8 cellular contexts compared by ENCODE assay signal in the genomic region with DNA sequence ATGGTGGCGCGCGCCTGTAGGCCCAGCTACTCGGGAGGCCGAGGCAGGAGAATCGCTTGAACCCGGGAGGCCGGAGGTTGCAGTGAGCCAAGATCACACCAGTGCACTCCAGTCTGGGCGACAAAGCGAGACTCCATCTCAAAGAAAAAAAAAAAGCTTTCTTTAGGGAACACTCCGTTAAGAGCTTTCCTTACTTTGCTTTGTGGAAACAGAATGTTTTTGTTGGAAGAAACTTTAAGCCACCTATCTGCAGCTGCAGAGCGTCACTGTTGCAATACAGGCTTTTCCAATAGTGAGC.
DNase-seq lines count a peak whose midpoint lies in the region; ATAC-seq and TF ChIP-seq lines count a peak whose summit lies in the region.

No MANE protein-coding gene starts in this region.

- H3K36me3 Mint-ChIP-seq in stimulated activated naive CD8-positive, alpha-beta T cell treated with anti-CD3 and anti-CD28 coated beads, Interleukin-15, Interleukin-2, amounts not matched to agents 100 ng/mL and 50 ng/mL, for 24 hours (ENCODE audit: low read depth): peaks cover 5% of the 10 kb centered on the region
- H3K36me3 Mint-ChIP-seq in nephron progenitor cell (ENCODE audit: low read depth): peaks cover 3% of the 10 kb centered on the region

- no peak for DNase-seq in stimulated activated naive CD8-positive, alpha-beta T cell treated with anti-CD3 and anti-CD28 coated beads, Interleukin-15, Interleukin-2, amounts not matched to agents 100 U/mL and 50 U/mL, for 24 hours
- DNase-seq in caudate nucleus (lab: John Stamatoyannopoulos, UW) (no peak), nephron progenitor cell (no peak), NCI-H128 (lab: John Stamatoyannopoulos, UW; ENCODE audit: unreplicated experiment) (no peak)

- peak overlapping the region; percentile 98 for H3K4me3 Mint-ChIP-seq in stimulated activated naive CD8-positive, alpha-beta T cell treated with anti-CD3 and anti-CD28 coated beads, Interleukin-15, Interleukin-2, amounts not matched to agents 100 ng/mL and 50 ng/mL, for 24 hours
- H3K4me3 Mint-ChIP-seq in nephron progenitor cell: peak overlapping the region; percentile 81

- H3K27ac Mint-ChIP-seq in stimulated activated naive CD8-positive, alpha-beta T cell treated with anti-CD3 and anti-CD28 coated beads, Interleukin-15, Interleukin-2, amounts not matched to agents 100 ng/mL and 50 ng/mL, for 24 hours: peak overlapping the region; percentile 88
- H3K27ac Mint-ChIP-seq in nephron progenitor cell: no peak overlapping the region

- no peak for ATAC-seq in stimulated activated naive CD8-positive, alpha-beta T cell treated with anti-CD3 and anti-CD28 coated beads, Interleukin-15, Interleukin-2, amounts not matched to agents 100 U/mL and 50 U/mL, for 24 hours
- ATAC-seq in GM18519 (IDR thresholded peaks at IDR 0.05; ENCODE audit: low FRiP score, unreplicated experiment) (no peak), GM21528 (IDR thresholded peaks at IDR 0.05; ENCODE audit: low FRiP score, unreplicated experiment) (no peak), HG03039 (IDR thresholded peaks at IDR 0.05; ENCODE audit: unreplicated experiment) (no peak)

- H3K27me3 Mint-ChIP-seq in stimulated activated naive CD8-positive, alpha-beta T cell treated with anti-CD3 and anti-CD28 coated beads, Interleukin-15, Interleukin-2, amounts not matched to agents 100 ng/mL and 50 ng/mL, for 24 hours: no peaks in the 10 kb centered on the region
- peaks cover 15% of the 10 kb centered on the region for H3K27me3 Mint-ChIP-seq in nephron progenitor cell (ENCODE audit: low read depth, poor library complexity)

- no peak for TF ChIP-seq CTCF in nephron progenitor cell (IDR thresholded peaks at IDR 0.05)

- peaks cover 18% of the 10 kb centered on the region for H3K9me3 Mint-ChIP-seq in stimulated activated naive CD8-positive, alpha-beta T cell treated with anti-CD3 and anti-CD28 coated beads, Interleukin-15, Interleukin-2, amounts not matched to agents 100 ng/mL and 50 ng/mL, for 24 hours
- H3K9me3 Mint-ChIP-seq in nephron progenitor cell: peaks cover 37% of the 10 kb centered on the region

- H3K27ac ChIP-seq in caudate nucleus (ENCODE audit: low read depth, low read length): peak overlapping the region; percentile 91

- H3K4me1 Mint-ChIP-seq in stimulated activated naive CD8-positive, alpha-beta T cell treated with anti-CD3 and anti-CD28 coated beads, Interleukin-15, Interleukin-2, amounts not matched to agents 100 ng/mL and 50 ng/mL, for 24 hours (ENCODE audit: low read depth): peaks cover 36% of the 10 kb centered on the region
- H3K4me1 Mint-ChIP-seq in nephron progenitor cell: peaks cover 7% of the 10 kb centered on the region
